1 cellular context compared by ENCODE assay signal in genomic region chrX:12526296-12526695, GRCh38.
TF ChIP-seq lines count a peak whose summit lies in the region.

No MANE protein-coding gene starts in this region.

TF ChIP-seq in GM12878, 131 proteins besides CTCF, POLR2A, EP300 and RAD21 (continued from another document):
- no peak for TF ChIP-seq CBFB (IDR thresholded peaks at IDR 0.05; ENCODE audit: low read depth)
- TF ChIP-seq CBX5 (IDR thresholded peaks at IDR 0.05; ENCODE audit: low read depth), result no peak
- no peak for TF ChIP-seq REST (IDR thresholded peaks at IDR 0.05; ENCODE audit: low read depth, low read length)
- TF ChIP-seq NFXL1 (IDR thresholded peaks at IDR 0.05; ENCODE audit: borderline replicate concordance), result no peak
- no peak for TF ChIP-seq NFIC (IDR thresholded peaks at IDR 0.05; ENCODE audit: low read depth, low read length)
- TF ChIP-seq SIN3A (IDR thresholded peaks at IDR 0.05; ENCODE audit: low read depth, low read length), result no peak
- no peak for TF ChIP-seq FOXM1 (IDR thresholded peaks at IDR 0.05; ENCODE audit: low read depth, low read length)
- TF ChIP-seq MYC (IDR thresholded peaks at IDR 0.05; ENCODE audit: insufficient read depth, insufficient read length, insufficient replicate concordance, low read length, severe bottlenecking), result no peak
- no peak for TF ChIP-seq BCLAF1 (IDR thresholded peaks at IDR 0.05)
- TF ChIP-seq KDM1A (IDR thresholded peaks at IDR 0.05; ENCODE audit: borderline replicate concordance), result no peak
- TF ChIP-seq MTA3 (IDR thresholded peaks at IDR 0.05; ENCODE audit: borderline replicate concordance, low read length), result no peak
- no peak for TF ChIP-seq CREB1 (IDR thresholded peaks at IDR 0.05; ENCODE audit: low read depth)
